Comparison of ENCODE assay signal across 8 cellular contexts in the genomic region with DNA sequence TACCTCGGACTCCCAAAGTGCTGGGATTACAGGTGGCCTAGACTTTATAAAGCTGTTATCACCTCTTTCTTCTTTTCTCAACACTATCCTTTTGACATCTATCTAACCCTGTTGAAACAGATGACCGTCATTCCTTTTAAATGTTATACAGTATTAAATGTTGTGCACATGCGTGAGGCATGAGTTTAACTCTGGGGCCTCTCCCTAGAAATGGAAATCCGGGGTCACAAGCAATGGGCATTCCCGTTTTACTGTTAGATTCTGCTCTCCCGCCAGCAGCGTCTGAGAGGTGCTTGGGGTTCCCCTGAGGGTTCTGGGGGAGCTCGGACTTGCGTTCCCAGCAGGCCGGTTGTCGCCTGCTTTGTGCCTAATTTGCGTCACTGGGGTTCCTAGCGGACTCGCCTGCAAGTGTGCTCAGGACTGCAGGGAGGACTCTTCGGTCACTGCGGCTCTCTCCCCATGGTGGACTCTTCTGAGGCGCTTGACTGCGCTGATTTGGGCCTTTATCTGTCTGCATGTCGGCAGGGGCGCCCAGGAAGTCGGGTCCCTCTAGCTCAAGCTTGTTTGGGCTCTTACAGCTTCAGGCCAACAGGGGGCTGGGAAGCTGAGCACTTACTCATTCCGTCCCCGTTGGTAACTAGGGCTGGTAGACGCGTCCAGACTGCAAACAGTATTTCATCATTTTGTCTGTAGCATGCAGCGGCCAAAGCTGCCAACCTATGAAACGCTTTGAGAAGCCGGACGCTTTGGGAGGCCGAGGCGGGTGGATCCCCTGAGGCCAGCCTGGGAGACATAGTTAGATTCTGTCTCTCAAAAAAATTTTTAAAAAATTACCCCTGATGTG. TPM values are rescaled to one million over a fixed set of nuclear protein-coding genes. Genes with fewer than 3 reads are reported as not detected.
DNase-seq lines count a peak whose midpoint lies in the region; ATAC-seq and TF ChIP-seq lines count a peak whose summit lies in the region.

No MANE protein-coding gene starts in this region.

- ATAC-seq in GM19351 (IDR thresholded peaks at IDR 0.05; ENCODE audit: unreplicated experiment) = peak; percentile 75
- ATAC-seq in HG03520 (IDR thresholded peaks at IDR 0.05; ENCODE audit: unreplicated experiment) = peak; percentile 72
- peak; percentile 13; the same call in 1 of the 3 replicates for ATAC-seq in SK-N-SH treated with all-trans-retinoic acid at 6 μM for 48 hours
- ATAC-seq in Right ventricle myocardium inferior = peak; percentile 68

- peak overlapping the region; percentile 81 to 94 (median 85) for H3K4me3 Mint-ChIP-seq in CD8-positive, alpha-beta memory T cell
- H3K4me3 Mint-ChIP-seq in activated naive CD8-positive, alpha-beta T cell = peak overlapping the region; percentile 87

- peak overlapping the region; percentile 98 for H2AFZ ChIP-seq in parathyroid adenoma

- POLR2A ChIA-PET in CD8-positive, alpha-beta memory T cell (lab: Charles Lee) = interaction anchor here (0.7 to 1.0 kb wide), 2 partner anchors 32 to 33 kb away, joined by 3 to 4 read pairs; a partner anchor contains a TSS

- no peaks in the 10 kb centered on the region for H3K27me3 ChIP-seq in CD8-positive, alpha-beta memory T cell (ENCODE audit: insufficient read depth, low read length, poor library complexity, severe bottlenecking)
- H3K27me3 ChIP-seq in parathyroid adenoma (ENCODE audit: control insufficient read depth, insufficient read depth, low read length) = no peaks in the 10 kb centered on the region
- H3K27me3 ChIP-seq in thyroid gland = no peaks in the 10 kb centered on the region

- H3K9me3 ChIP-seq in CD8-positive, alpha-beta memory T cell (ENCODE audit: low read length) = no peaks in the 10 kb centered on the region
- H3K9me3 ChIP-seq in parathyroid adenoma (ENCODE audit: control insufficient read depth, low read length) = no peaks in the 10 kb centered on the region
- H3K9me3 ChIP-seq in thyroid gland = no peaks in the 10 kb centered on the region

- peak overlapping the region; percentile 73 for H3K4me3 ChIP-seq in CD8-positive, alpha-beta memory T cell (ENCODE audit: low read length)
- H3K4me3 ChIP-seq in parathyroid adenoma (ENCODE audit: low read depth, low read length) (peak overlapping the region; percentile 34), thyroid gland (replicated peaks in 1 of 3) (peak overlapping the region in 1 of 3 donors; percentile 50)

- H3K4me1 Mint-ChIP-seq in CD8-positive, alpha-beta memory T cell = peaks cover 44 to 64% (median 46%) of the 10 kb centered on the region in 3 donors
- H3K4me1 Mint-ChIP-seq in activated naive CD8-positive, alpha-beta T cell (ENCODE audit: low read depth) = peaks cover 70% of the 10 kb centered on the region

- TF ChIP-seq CTCF in parathyroid adenoma (IDR thresholded peaks at IDR 0.05) (no peak), thyroid gland (IDR thresholded peaks at IDR 0.05) (peak in 2 of 6 experiments; percentile 32 to 37)

- 62 to 64% methylated on average over 18 to 30 of the region's 31 CpGs for WGBS in thyroid gland, 2 donors

- H3K27ac ChIP-seq in CD8-positive, alpha-beta memory T cell (ENCODE audit: low read depth, low read length) = peak overlapping the region; percentile 93
- H3K27ac ChIP-seq in parathyroid adenoma (peak overlapping the region; percentile 45), thyroid gland (peak overlapping the region in 2 of 3 donors; percentile 42 to 79)

- CTCF ChIA-PET in CD8-positive, alpha-beta memory T cell (lab: Charles Lee) = interaction anchor here (1.1 to 2.2 kb wide), 8 partner anchors 19 to 262 kb away, joined by 3 to 18 read pairs (median 4); a partner anchor contains a TSS

- DNase-seq in CD8-positive, alpha-beta memory T cell = peak; percentile 50 to 82 (median 62)
- DNase-seq in Right ventricle myocardium inferior (ENCODE audit: missing footprints) = peak; percentile 79
- DNase-seq in thyroid gland = peak; percentile 53

- peaks cover 18% of the 10 kb centered on the region for H3K36me3 ChIP-seq in CD8-positive, alpha-beta memory T cell (ENCODE audit: insufficient read depth, low read length)
- H3K36me3 ChIP-seq in parathyroid adenoma (ENCODE audit: control insufficient read depth, insufficient read depth, low read length) (peaks cover 3% of the 10 kb centered on the region), thyroid gland (peaks cover 19 to 23% of the 10 kb centered on the region in 2 donors)

- no peaks in the 10 kb centered on the region for H3K79me2 ChIP-seq in parathyroid adenoma

- peaks cover 53% of the 10 kb centered on the region for H3K4me1 ChIP-seq in CD8-positive, alpha-beta memory T cell (ENCODE audit: insufficient read depth, low read length)
- H3K4me1 ChIP-seq in parathyroid adenoma (peaks cover 6% of the 10 kb centered on the region), thyroid gland (peaks cover 18 to 27% of the 10 kb centered on the region in 2 donors)

- intact Hi-C loops in Right ventricle myocardium inferior (cut with DNase I) = loop anchor here (2.0 kb wide), 1 partner anchor 32 kb away; a partner anchor contains a TSS
- intact Hi-C loops in thyroid gland (cut with DNase I) = no loop called here

- no peak overlapping the region for H3K9ac ChIP-seq in parathyroid adenoma

- H3K36me3 Mint-ChIP-seq in CD8-positive, alpha-beta memory T cell = peaks cover 15 to 30% (median 18%) of the 10 kb centered on the region in 3 donors
- H3K36me3 Mint-ChIP-seq in activated naive CD8-positive, alpha-beta T cell = peaks cover 26% of the 10 kb centered on the region

- H3K4me2 ChIP-seq in parathyroid adenoma (ENCODE audit: low read length) = peak overlapping the region; percentile 56

- TF ChIP-seq POLR2A in thyroid gland (IDR thresholded peaks at IDR 0.05) = no peak

- H3K27ac Mint-ChIP-seq in CD8-positive, alpha-beta memory T cell = peak overlapping the region; percentile 90 to 94 (median 92)
- peak overlapping the region; percentile 97 for H3K27ac Mint-ChIP-seq in activated naive CD8-positive, alpha-beta T cell

- H3K9me3 Mint-ChIP-seq in CD8-positive, alpha-beta memory T cell = no peaks in the 10 kb centered on the region
- H3K9me3 Mint-ChIP-seq in activated naive CD8-positive, alpha-beta T cell (ENCODE audit: low read depth) = no peaks in the 10 kb centered on the region

- peaks cover 0 to 5% of the 10 kb centered on the region in 2 donors for H3K27me3 Mint-ChIP-seq in CD8-positive, alpha-beta memory T cell
- H3K27me3 Mint-ChIP-seq in activated naive CD8-positive, alpha-beta T cell = no peaks in the 10 kb centered on the region

TF ChIP-seq in SK-N-SH treated with all-trans-retinoic acid at 6 μM for 48 hours, 23 proteins besides CTCF, POLR2A, EP300 and RAD21 (continues in another document):
- no peak for TF ChIP-seq TOX (CRISPR knock-in tag; IDR thresholded peaks at IDR 0.05; ENCODE audit: borderline replicate concordance)
- no peak for TF ChIP-seq RARB (CRISPR knock-in tag; IDR thresholded peaks at IDR 0.05)
- TF ChIP-seq ESRRG (CRISPR knock-in tag; IDR thresholded peaks at IDR 0.05) = no peak
- no peak for TF ChIP-seq OSR1 (CRISPR knock-in tag; IDR thresholded peaks at IDR 0.05)
- TF ChIP-seq, protein P1, sequence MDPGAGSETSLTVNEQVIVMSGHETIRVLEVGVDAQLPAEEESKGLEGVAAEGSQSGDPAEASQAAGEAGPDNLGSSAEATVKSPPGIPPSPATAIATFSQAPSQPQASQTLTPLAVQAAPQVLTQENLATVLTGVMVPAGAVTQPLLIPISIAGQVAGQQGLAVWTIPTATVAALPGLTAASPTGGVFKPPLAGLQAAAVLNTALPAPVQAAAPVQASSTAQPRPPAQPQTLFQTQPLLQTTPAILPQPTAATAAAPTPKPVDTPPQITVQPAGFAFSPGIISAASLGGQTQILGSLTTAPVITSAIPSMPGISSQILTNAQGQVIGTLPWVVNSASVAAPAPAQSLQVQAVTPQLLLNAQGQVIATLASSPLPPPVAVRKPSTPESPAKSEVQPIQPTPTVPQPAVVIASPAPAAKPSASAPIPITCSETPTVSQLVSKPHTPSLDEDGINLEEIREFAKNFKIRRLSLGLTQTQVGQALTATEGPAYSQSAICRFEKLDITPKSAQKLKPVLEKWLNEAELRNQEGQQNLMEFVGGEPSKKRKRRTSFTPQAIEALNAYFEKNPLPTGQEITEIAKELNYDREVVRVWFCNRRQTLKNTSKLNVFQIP (CRISPR knock-in tag; IDR thresholded peaks at IDR 0.05; ENCODE audit: borderline replicate concordance, low read depth) = no peak
- TF ChIP-seq, protein P2, sequence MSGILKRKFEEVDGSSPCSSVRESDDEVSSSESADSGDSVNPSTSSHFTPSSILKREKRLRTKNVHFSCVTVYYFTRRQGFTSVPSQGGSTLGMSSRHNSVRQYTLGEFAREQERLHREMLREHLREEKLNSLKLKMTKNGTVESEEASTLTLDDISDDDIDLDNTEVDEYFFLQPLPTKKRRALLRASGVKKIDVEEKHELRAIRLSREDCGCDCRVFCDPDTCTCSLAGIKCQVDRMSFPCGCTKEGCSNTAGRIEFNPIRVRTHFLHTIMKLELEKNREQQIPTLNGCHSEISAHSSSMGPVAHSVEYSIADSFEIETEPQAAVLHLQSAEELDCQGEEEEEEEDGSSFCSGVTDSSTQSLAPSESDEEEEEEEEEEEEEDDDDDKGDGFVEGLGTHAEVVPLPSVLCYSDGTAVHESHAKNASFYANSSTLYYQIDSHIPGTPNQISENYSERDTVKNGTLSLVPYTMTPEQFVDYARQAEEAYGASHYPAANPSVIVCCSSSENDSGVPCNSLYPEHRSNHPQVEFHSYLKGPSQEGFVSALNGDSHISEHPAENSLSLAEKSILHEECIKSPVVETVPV (CRISPR knock-in tag; IDR thresholded peaks at IDR 0.05) = no peak

RNA-seq across cellular contexts. Expression of a gene that starts 1.2 kb away (rescaled TPM):
- total RNA-seq in CD8-positive, alpha-beta memory T cell = 1,000 to 10,000 TPM; 2,623 to 2,680 TPM
- 536 TPM for polyA plus RNA-seq in CD8-positive, alpha-beta memory T cell
- 253 TPM for total RNA-seq in Right ventricle myocardium inferior
- total RNA-seq in thyroid gland = 100 to 1,000 TPM; 123 to 169 (median 142) TPM

RNA-seq across cellular contexts. Expression of a gene that starts 31.6 kb away (rescaled TPM):
- 10 to 100 TPM; 22.1 to 23.0 TPM for total RNA-seq in CD8-positive, alpha-beta memory T cell
- polyA plus RNA-seq in CD8-positive, alpha-beta memory T cell = 10.7 TPM
- total RNA-seq in Right ventricle myocardium inferior (15.9 TPM), thyroid gland (10 to 100 TPM; 18.0 to 43.0 (median 26.1) TPM)

Comparison
In these comparisons a context has a peak if more than half of its experiments do, and no peak if none do; other contexts are left out.
1. ATAC-seq: peak in every context shown above with its lines; median percentile 75 in GM19351; 72 in HG03520; 68 in Right ventricle myocardium inferior; 13 in SK-N-SH treated with all-trans-retinoic acid at 6 μM for 48 hours.
2. RNA of a gene that starts 1.2 kb away (total RNA-seq): 2,623 to 2,680 TPM in CD8-positive, alpha-beta memory T cell; 253 TPM in Right ventricle myocardium inferior (single experiment) and 123 to 169 TPM in thyroid gland; every median in the first group is over 10 times any median in the second.
3. Peak in every context shown above with its lines, with median percentiles within 50 percentile points of each other: DNase-seq and H3K27ac ChIP-seq.